In genomic region chr6:111806561-111807497, GRCh38 we compare ENCODE assay signal across 12 cellular contexts.
DNase-seq lines count a peak whose midpoint lies in the region; ATAC-seq and TF ChIP-seq lines count a peak whose summit lies in the region.
"Had no signal": no experiment of that assay in that cellular context is flagged by ENCODE, and none has a peak within 500 bp of the region (broad histone marks: within the 10 kb centered on the region; RNA-seq: fewer than 3 reads in every experiment).

No MANE protein-coding gene starts in this region.

- H2AK5ac ChIP-seq in trophoblast cell (ENCODE audit: low read length), result no peak overlapping the region

- no peak overlapping the region for H4K8ac ChIP-seq in trophoblast cell (ENCODE audit: low read depth, low read length)

- H3K79me1 ChIP-seq in trophoblast cell (ENCODE audit: low read length), result no peaks in the 10 kb centered on the region

- H3K27me3 ChIP-seq in GM23248 (replicated peaks; ENCODE audit: insufficient read depth), result no peaks in the 10 kb centered on the region
- no peaks in the 10 kb centered on the region for H3K27me3 ChIP-seq in RWPE2 (ENCODE audit: insufficient read depth, poor library complexity, severe bottlenecking)
- no peaks in the 10 kb centered on the region for H3K27me3 ChIP-seq in trophoblast cell (ENCODE audit: insufficient read depth, low read length)

- peak overlapping the region; percentile 52 to 55 for H3K4me3 Mint-ChIP-seq in effector memory CD8-positive, alpha-beta T cell

- H2BK120ac ChIP-seq in trophoblast cell (ENCODE audit: insufficient read depth, low read length, poor library complexity), result no peak overlapping the region

- no peak overlapping the region for H3K18ac ChIP-seq in trophoblast cell (ENCODE audit: low read length)

- H3K9me3 ChIP-seq in GM23248 (ENCODE audit: low read depth) (no peaks in the 10 kb centered on the region), RWPE2 (ENCODE audit: severe bottlenecking) (no peaks in the 10 kb centered on the region), trophoblast cell (ENCODE audit: insufficient read depth, low read depth, low read length) (no peaks in the 10 kb centered on the region)

- H3F3A ChIP-seq in GM23248 (ENCODE audit: insufficient read depth), result peaks cover 16% of the 10 kb centered on the region

- H3K4me1 ChIP-seq in GM23248 (ENCODE audit: insufficient read depth) (peaks cover 36% of the 10 kb centered on the region), RWPE2 (ENCODE audit: insufficient read depth, poor library complexity, severe bottlenecking) (peaks cover 19% of the 10 kb centered on the region), trophoblast cell (ENCODE audit: control insufficient read depth in 1 of 2, insufficient read depth in 2 of 2, low read length in 2 of 2) (peaks cover 0 to 2% of the 10 kb centered on the region in 2 experiments)

- H3K4me3 ChIP-seq in GM23248 (no peak overlapping the region), RWPE2 (ENCODE audit: severe bottlenecking) (no peak overlapping the region), trophoblast cell (ENCODE audit: low read depth, low read length) (no peak overlapping the region)

- H4K12ac ChIP-seq in trophoblast cell (ENCODE audit: low read depth, low read length), result no peak overlapping the region

- peaks cover 38% of the 10 kb centered on the region for H3K36me3 Mint-ChIP-seq in effector memory CD8-positive, alpha-beta T cell (ENCODE audit: insufficient read depth)

- in situ Hi-C loops in GM23248 (cut with MboI), result no loop called here

- H3K27ac Mint-ChIP-seq in effector memory CD8-positive, alpha-beta T cell, result peak overlapping the region; percentile 94 to 97

- H3K4ac ChIP-seq in trophoblast cell (ENCODE audit: low read depth, low read length), result no peak overlapping the region

- peak overlapping the region; percentile 47 for H3K4me2 ChIP-seq in GM23248 (ENCODE audit: unreplicated experiment)
- H3K4me2 ChIP-seq in trophoblast cell (ENCODE audit: low read length), result no peak overlapping the region

- peaks cover 100% of the 10 kb centered on the region for H3K79me2 ChIP-seq in GM23248 (ENCODE audit: insufficient read depth)
- H3K79me2 ChIP-seq in trophoblast cell (ENCODE audit: control insufficient read depth, insufficient read depth, low read length, poor library complexity), result no peaks in the 10 kb centered on the region

- ATAC-seq in RWPE2 (ENCODE audit: low read depth), result peak; percentile 66
- no peak for ATAC-seq in effector memory CD8-positive, alpha-beta T cell (replicated peaks)
- no peak for ATAC-seq in HG03457 (IDR thresholded peaks at IDR 0.05; ENCODE audit: unreplicated experiment)
- ATAC-seq in esophagus mucosa, result no peak
- ATAC-seq: left colon, Right ventricle myocardium inferior had no signal

- H2BK12ac ChIP-seq in trophoblast cell (ENCODE audit: low read length), result no peak overlapping the region

- H3K27ac ChIP-seq in GM23248, result peak overlapping the region; percentile 67
- no peak overlapping the region for H3K27ac ChIP-seq in RWPE2 (ENCODE audit: poor library complexity, severe bottlenecking)
- H3K27ac ChIP-seq in trophoblast cell (ENCODE audit: low read depth, low read length), result no peak overlapping the region

- H2BK5ac ChIP-seq in trophoblast cell (ENCODE audit: low read depth, low read length, poor library complexity), result no peak overlapping the region

- no peak for TF ChIP-seq CTCF in RWPE2 (IDR thresholded peaks at IDR 0.05; ENCODE audit: poor library complexity, severe bottlenecking)

- 85 to 87% methylated on average over 9 of the region's 9 CpGs for WGBS in GM23248 (ENCODE audit: low coverage in 1 of 2, low lambda C conversion rate in 2 of 2, missing lambda C conversion rate in 2 of 2), 2 experiments
- WGBS in trophoblast cell (ENCODE audit: extremely low coverage, insufficient coverage, insufficient read length), result no CpG with 5 or more reads among the region's 9 CpGs

- no peak overlapping the region for H3K23ac ChIP-seq in trophoblast cell (ENCODE audit: low read length)

- H3K9ac ChIP-seq in GM23248 (peak overlapping the region; percentile 49), trophoblast cell (ENCODE audit: low read length) (no peak overlapping the region)

- H3K4me1 Mint-ChIP-seq in effector memory CD8-positive, alpha-beta T cell (ENCODE audit: low read depth in 2 of 2), result peaks cover 68 to 86% of the 10 kb centered on the region in 2 donors

- DNase-seq in GM23248, result no peak
- DNase-seq in RWPE2 (ENCODE audit: low spot score), result no peak
- no peak for DNase-seq in effector memory CD8-positive, alpha-beta T cell
- peak; percentile 33 to 65 for DNase-seq in trophoblast cell
- no peak for DNase-seq in DMS 273 (lab: John Stamatoyannopoulos, UW; ENCODE audit: unreplicated experiment)
- DNase-seq: activated CD4-positive, alpha-beta T cell treated with anti-CD3 and anti-CD28 coated beads for 1 hour; left colon; NCI-H69; stimulated activated CD4-positive, alpha-beta T cell treated with anti-CD3 and anti-CD28 coated beads, Interleukin-1b, Interleukin-23, amount 100 ng/mL, for 48 hours had no signal

- no peaks in the 10 kb centered on the region for H3K9me3 Mint-ChIP-seq in effector memory CD8-positive, alpha-beta T cell

- H2AFZ ChIP-seq in GM23248, result no peak overlapping the region
- H2AFZ ChIP-seq in trophoblast cell (ENCODE audit: insufficient read depth, low read length, poor library complexity), result no peak overlapping the region

- no peaks in the 10 kb centered on the region for H4K20me1 ChIP-seq in GM23248 (ENCODE audit: insufficient read depth)

- H4K91ac ChIP-seq in trophoblast cell (ENCODE audit: low read depth, low read length), result no peak overlapping the region

- H3K36me3 ChIP-seq in GM23248 (ENCODE audit: low read depth), result 0 out of 2 replicates have a peak, but pooled peaks cover 3% of the 10 kb centered on the region
- no peaks in the 10 kb centered on the region for H3K36me3 ChIP-seq in RWPE2 (ENCODE audit: low read depth)
- no peaks in the 10 kb centered on the region for H3K36me3 ChIP-seq in trophoblast cell (ENCODE audit: control insufficient read depth in 1 of 2, insufficient read depth in 2 of 2, low read length in 2 of 2)

- H3K14ac ChIP-seq in trophoblast cell (ENCODE audit: low read length), result no peak overlapping the region

- H3K9me2 ChIP-seq in GM23248 (ENCODE audit: insufficient read depth), result no peaks in the 10 kb centered on the region

- H3K27me3 Mint-ChIP-seq in effector memory CD8-positive, alpha-beta T cell, result no peaks in the 10 kb centered on the region

Comparison
In these comparisons a context has a peak if more than half of its experiments do, and no peak if none do; other contexts are left out.
1. DNase-seq: peak in trophoblast cell (2 of 2); none in GM23248 (single experiment), RWPE2 (single experiment), effector memory CD8-positive, alpha-beta T cell (0 of 3) and DMS 273 (single experiment).